ENCODE assay signal across 8 cellular contexts in the genomic region with DNA sequence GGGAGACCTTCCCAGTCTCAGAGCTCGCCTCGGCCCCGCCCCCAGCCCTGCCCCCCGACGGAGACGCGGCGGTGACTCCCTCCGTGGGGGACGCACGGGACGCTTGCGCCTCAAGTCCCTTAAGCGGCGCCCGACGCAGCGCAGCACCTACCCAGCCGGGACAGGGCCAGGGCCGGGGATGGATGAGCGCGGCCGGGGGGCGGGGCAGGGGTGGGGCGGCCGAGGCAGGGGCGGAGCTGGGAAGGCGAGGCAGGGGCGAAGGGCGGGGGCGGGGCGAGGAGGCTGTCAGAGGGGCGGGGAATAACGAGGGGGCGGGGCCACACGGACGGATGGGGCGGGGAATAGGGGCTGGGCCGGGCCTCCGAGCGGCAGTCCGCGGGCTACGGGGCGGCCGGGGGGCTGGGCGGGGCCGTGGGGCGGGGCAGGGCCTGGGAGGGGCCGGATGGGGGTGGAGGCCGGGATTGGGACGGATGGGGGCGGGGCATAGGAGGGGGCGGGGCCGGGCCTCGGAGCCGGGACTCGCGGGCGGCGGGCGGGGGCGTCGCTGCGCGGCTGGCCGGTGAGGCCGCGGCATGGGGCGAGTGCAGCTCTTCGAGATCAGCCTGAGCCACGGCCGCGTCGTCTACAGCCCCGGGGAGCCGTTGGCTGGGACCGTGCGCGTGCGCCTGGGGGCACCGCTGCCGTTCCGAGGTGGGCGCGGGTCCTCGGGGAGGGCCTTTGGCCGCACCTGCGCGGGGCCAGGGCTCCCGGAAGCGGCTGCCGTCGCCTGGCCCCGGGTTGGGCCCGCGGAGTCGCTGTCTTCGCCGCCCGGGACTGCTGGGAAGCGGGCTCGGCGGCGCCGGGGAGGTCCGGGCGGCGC. TPM values are rescaled to one million over a fixed set of nuclear protein-coding genes. Genes with fewer than 3 reads are reported as not detected.
DNase-seq lines count a peak whose midpoint lies in the region; ATAC-seq, FAIRE-seq and TF ChIP-seq lines count a peak whose summit lies in the region.

A gene with protein sequence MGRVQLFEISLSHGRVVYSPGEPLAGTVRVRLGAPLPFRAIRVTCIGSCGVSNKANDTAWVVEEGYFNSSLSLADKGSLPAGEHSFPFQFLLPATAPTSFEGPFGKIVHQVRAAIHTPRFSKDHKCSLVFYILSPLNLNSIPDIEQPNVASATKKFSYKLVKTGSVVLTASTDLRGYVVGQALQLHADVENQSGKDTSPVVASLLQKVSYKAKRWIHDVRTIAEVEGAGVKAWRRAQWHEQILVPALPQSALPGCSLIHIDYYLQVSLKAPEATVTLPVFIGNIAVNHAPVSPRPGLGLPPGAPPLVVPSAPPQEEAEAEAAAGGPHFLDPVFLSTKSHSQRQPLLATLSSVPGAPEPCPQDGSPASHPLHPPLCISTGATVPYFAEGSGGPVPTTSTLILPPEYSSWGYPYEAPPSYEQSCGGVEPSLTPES (plus strand): TSS at position 541 of the 859 bp plus-strand sequence. CDS start 32 bp downstream, at position 573.

- H3K4me3 Mint-ChIP-seq in WTC11, result peak within 1 kb of the TSS; percentile 72

- H3K4me3 ChIP-seq in bronchial epithelial cell (ENCODE audit: low read depth, low read length) (peak within 1 kb of the TSS; percentile 80), spleen (peak within 1 kb of the TSS; percentile 70 to 97 (median 87))

- TF ChIP-seq CTCF in 22Rv1 (IDR thresholded peaks at IDR 0.05) (no peak), WTC11 (IDR thresholded peaks at IDR 0.05) (no peak), bronchial epithelial cell (IDR thresholded peaks at IDR 0.05; ENCODE audit: insufficient read depth, low read length, severe bottlenecking) (no peak), spleen (IDR thresholded peaks at IDR 0.05 in 8 of 11, conservative IDR thresholded peaks at IDR 0.05 in 3 of 11) (peak in 1 of 11 experiments; percentile 8)

- H3K27me3 ChIP-seq in bronchial epithelial cell (ENCODE audit: control insufficient read depth, insufficient read depth, low read length) (no peaks in the 10 kb centered on the region), spleen (replicated peaks in 1 of 7) (no peaks in the 10 kb centered on the region)

- POLR2A ChIA-PET in WTC11 (lab: Charles Lee), result interaction anchor here (1.2 to 1.5 kb wide), 2 partner anchors 13 to 14 kb away, joined by 5 to 15 read pairs; a partner anchor contains a TSS

- H3K4me1 Mint-ChIP-seq in WTC11, result peaks cover 16% of the 10 kb centered on the region

- no peak within 1 kb of the TSS for H3K27ac Mint-ChIP-seq in WTC11

- TF ChIP-seq POLR2A in spleen (IDR thresholded peaks at IDR 0.05), result no peak

- DNase-seq in NCI-H2227 (lab: John Stamatoyannopoulos, UW; ENCODE audit: unreplicated experiment) (peak; percentile 89), WTC11 (ENCODE audit: low spot score) (peak; percentile 87), bronchial epithelial cell (ENCODE audit: low read depth) (peak; percentile 56), inferior parietal cortex (ENCODE audit: extremely low spot score) (peak; percentile 74), spleen (peak; percentile 99)

- H3K27ac ChIP-seq in 22Rv1 (peak within 1 kb of the TSS; percentile 100), spleen (peak within 1 kb of the TSS; percentile 75 to 98 (median 94))

- WGBS in spleen, 5 donors, result 0 to 2% (median 1%) methylated on average over 10 to 109 of the region's 109 CpGs

- H3K36me3 ChIP-seq in bronchial epithelial cell (ENCODE audit: control insufficient read depth, insufficient read depth, low read length) (peaks cover 10% of the 10 kb centered on the region), spleen (peaks cover 0 to 18% (median 0%) of the 10 kb centered on the region in 6 donors)

- H3K36me3 Mint-ChIP-seq in WTC11, result no peaks in the 10 kb centered on the region

- H3K27me3 Mint-ChIP-seq in WTC11 (ENCODE audit: low read depth), result peaks cover 28% of the 10 kb centered on the region

- intact Hi-C loops in spleen (cut with DNase I; ENCODE audit: low total_unique reads), result no loop called here

- CTCF ChIA-PET in WTC11 (lab: Charles Lee), result interaction anchor here (0.6 to 1.9 kb wide), 11 partner anchors 9 to 183 kb away, joined by 3 to 11 read pairs (median 5); a partner anchor contains a TSS

- no peak for FAIRE-seq in bronchial epithelial cell (lab: Jason Lieb, UNC)

- peaks cover 15 to 75% (median 45%) of the 10 kb centered on the region in 6 donors for H3K4me1 ChIP-seq in spleen

- no peaks in the 10 kb centered on the region for H3K9me3 Mint-ChIP-seq in WTC11

- ATAC-seq in GM18517 (IDR thresholded peaks at IDR 0.05; ENCODE audit: unreplicated experiment), result peak; percentile 54
- ATAC-seq in HG03060 (IDR thresholded peaks at IDR 0.05; ENCODE audit: low read depth, unreplicated experiment), result peak; percentile 56
- ATAC-seq in WTC11, result peak; percentile 86

- no peaks in the 10 kb centered on the region for H3K9me3 ChIP-seq in spleen

TF ChIP-seq in WTC11, 78 proteins besides CTCF, POLR2A, EP300 and RAD21 (continues in another document):
- TF ChIP-seq NR1H2 (CRISPR knock-in tag; IDR thresholded peaks at IDR 0.05), result no peak
- TF ChIP-seq, protein P1, sequence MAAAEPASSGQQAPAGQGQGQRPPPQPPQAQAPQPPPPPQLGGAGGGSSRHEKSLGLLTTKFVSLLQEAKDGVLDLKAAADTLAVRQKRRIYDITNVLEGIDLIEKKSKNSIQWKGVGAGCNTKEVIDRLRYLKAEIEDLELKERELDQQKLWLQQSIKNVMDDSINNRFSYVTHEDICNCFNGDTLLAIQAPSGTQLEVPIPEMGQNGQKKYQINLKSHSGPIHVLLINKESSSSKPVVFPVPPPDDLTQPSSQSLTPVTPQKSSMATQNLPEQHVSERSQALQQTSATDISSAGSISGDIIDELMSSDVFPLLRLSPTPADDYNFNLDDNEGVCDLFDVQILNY (CRISPR knock-in tag; IDR thresholded peaks at IDR 0.05), result 0 out of 2 replicates have a peak, but pooled peaks have one; percentile 0
- TF ChIP-seq, protein P2, sequence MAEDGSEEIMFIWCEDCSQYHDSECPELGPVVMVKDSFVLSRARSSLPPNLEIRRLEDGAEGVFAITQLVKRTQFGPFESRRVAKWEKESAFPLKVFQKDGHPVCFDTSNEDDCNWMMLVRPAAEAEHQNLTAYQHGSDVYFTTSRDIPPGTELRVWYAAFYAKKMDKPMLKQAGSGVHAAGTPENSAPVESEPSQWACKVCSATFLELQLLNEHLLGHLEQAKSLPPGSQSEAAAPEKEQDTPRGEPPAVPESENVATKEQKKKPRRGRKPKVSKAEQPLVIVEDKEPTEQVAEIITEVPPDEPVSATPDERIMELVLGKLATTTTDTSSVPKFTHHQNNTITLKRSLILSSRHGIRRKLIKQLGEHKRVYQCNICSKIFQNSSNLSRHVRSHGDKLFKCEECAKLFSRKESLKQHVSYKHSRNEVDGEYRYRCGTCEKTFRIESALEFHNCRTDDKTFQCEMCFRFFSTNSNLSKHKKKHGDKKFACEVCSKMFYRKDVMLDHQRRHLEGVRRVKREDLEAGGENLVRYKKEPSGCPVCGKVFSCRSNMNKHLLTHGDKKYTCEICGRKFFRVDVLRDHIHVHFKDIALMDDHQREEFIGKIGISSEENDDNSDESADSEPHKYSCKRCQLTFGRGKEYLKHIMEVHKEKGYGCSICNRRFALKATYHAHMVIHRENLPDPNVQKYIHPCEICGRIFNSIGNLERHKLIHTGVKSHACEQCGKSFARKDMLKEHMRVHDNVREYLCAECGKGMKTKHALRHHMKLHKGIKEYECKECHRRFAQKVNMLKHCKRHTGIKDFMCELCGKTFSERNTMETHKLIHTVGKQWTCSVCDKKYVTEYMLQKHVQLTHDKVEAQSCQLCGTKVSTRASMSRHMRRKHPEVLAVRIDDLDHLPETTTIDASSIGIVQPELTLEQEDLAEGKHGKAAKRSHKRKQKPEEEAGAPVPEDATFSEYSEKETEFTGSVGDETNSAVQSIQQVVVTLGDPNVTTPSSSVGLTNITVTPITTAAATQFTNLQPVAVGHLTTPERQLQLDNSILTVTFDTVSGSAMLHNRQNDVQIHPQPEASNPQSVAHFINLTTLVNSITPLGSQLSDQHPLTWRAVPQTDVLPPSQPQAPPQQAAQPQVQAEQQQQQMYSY (CRISPR knock-in tag; IDR thresholded peaks at IDR 0.05), result no peak
- TF ChIP-seq TEAD1 (CRISPR knock-in tag; IDR thresholded peaks at IDR 0.05), result no peak
- no peak for TF ChIP-seq ZNF138 (CRISPR knock-in tag; conservative IDR thresholded peaks at IDR 0.05)
- TF ChIP-seq ZBTB21 (CRISPR knock-in tag; IDR thresholded peaks at IDR 0.05; ENCODE audit: borderline replicate concordance), result 0 out of 2 replicates have a peak, but pooled peaks have one; percentile 10
- no peak for TF ChIP-seq ZNF396 (CRISPR knock-in tag; IDR thresholded peaks at IDR 0.05; ENCODE audit: borderline replicate concordance)
- TF ChIP-seq, protein P3, sequence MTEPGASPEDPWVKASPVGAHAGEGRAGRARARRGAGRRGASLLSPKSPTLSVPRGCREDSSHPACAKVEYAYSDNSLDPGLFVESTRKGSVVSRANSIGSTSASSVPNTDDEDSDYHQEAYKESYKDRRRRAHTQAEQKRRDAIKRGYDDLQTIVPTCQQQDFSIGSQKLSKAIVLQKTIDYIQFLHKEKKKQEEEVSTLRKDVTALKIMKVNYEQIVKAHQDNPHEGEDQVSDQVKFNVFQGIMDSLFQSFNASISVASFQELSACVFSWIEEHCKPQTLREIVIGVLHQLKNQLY (CRISPR knock-in tag; IDR thresholded peaks at IDR 0.05), result no peak
- no peak; the same call in 1 of the 2 replicates for TF ChIP-seq FOXP1 (CRISPR knock-in tag; IDR thresholded peaks at IDR 0.05; ENCODE audit: borderline replicate concordance)
- peak; percentile 28; the same call in 1 of the 2 replicates for TF ChIP-seq GABPB1 (CRISPR knock-in tag; IDR thresholded peaks at IDR 0.05)
- TF ChIP-seq, protein P4, sequence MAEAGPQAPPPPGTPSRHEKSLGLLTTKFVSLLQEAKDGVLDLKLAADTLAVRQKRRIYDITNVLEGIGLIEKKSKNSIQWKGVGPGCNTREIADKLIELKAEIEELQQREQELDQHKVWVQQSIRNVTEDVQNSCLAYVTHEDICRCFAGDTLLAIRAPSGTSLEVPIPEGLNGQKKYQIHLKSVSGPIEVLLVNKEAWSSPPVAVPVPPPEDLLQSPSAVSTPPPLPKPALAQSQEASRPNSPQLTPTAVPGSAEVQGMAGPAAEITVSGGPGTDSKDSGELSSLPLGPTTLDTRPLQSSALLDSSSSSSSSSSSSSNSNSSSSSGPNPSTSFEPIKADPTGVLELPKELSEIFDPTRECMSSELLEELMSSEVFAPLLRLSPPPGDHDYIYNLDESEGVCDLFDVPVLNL (CRISPR knock-in tag; IDR thresholded peaks at IDR 0.05; ENCODE audit: borderline replicate concordance, low read depth), result no peak
- TF ChIP-seq ELF4 (CRISPR knock-in tag; IDR thresholded peaks at IDR 0.05; ENCODE audit: low read depth), result no peak
- TF ChIP-seq SMAD4 (CRISPR knock-in tag; IDR thresholded peaks at IDR 0.05), result no peak
- no peak for TF ChIP-seq OVOL2 (CRISPR knock-in tag; IDR thresholded peaks at IDR 0.05; ENCODE audit: borderline replicate concordance)

RNA-seq across cellular contexts. Expression of the gene that starts here (rescaled TPM):
- total RNA-seq in WTC11 (2021), result 41.2 to 48.3 TPM (median 41.3 TPM) in 3 replicates
- total RNA-seq in bronchial epithelial cell, result 114 and 136 TPM in 2 replicates
- total RNA-seq in spleen, result 10 to 100 TPM; 51.4 to 85.2 (median 70.2) TPM
- polyA plus RNA-seq in spleen, result 100 to 1,000 TPM in 1 of 3 donors, 10 to 100 TPM in 2; 60.1 to 158 (median 95.1) TPM

Comparison
In these comparisons a context has a peak if more than half of its experiments do, and no peak if none do; other contexts are left out.
1. Peak in every context shown above with its lines: DNase-seq, ATAC-seq, H3K4me3 ChIP-seq and H3K27ac ChIP-seq.